In the genomic region with DNA sequence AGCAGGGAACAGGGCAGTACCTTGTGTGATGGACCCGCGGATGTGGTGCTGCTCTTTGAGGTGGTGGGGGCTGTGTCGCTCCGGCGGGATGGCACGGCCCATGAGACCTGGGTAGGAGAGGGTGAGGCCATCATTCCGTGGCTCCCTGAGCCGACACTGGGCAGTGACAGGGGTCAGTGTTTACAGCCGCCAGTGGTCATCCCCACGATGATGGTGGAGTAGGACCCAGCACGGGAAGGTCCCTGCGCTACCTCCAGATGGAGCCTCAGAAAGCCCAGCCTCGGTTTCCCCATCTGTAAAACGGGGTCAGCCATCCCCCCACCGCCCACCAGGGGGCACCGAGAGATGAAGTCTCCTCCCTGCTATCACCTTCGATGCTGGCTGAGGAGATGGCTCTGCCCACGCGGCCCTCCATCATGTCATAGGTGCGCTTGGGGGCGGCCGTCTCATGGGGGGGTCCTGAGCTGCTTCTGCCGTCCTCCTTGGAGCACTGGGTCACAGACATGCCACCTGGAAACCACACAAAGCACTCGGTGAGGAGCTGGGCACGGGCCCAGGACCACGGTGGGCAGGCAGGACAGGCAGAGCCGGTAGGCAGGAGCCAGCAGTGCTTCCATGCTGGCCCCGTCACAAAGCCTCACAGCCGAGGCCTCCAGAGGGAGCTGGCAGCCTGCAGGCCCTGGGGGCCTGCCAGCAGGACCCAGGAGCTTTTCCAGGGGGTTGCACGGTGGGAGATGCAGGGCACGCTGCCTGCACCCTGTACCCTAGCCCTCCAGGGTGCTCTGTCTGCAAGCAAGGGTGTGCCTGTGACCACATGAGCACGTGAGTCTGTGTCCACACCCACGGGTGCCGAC, we compare ENCODE assay signal across 9 cellular contexts. TPM values are rescaled to one million over a fixed set of nuclear protein-coding genes. Genes with fewer than 3 reads are reported as not detected.
DNase-seq lines count a peak whose midpoint lies in the region; ATAC-seq, FAIRE-seq and TF ChIP-seq lines count a peak whose summit lies in the region.
"Had no signal": no experiment of that assay in that cellular context is flagged by ENCODE, and none has a peak within 500 bp of the region (broad histone marks: within the 10 kb centered on the region; RNA-seq: fewer than 3 reads in every experiment).

No MANE protein-coding gene starts in this region.

- no peak overlapping the region for H3K4me3 ChIP-seq in PC-3 (ENCODE audit: low read length)
- H3K4me3 ChIP-seq in bronchial epithelial cell (ENCODE audit: low read depth, low read length): no peak overlapping the region
- no peak overlapping the region for H3K4me3 ChIP-seq in pancreas

- H4K20me1 ChIP-seq in PC-3 (ENCODE audit: low read length): peaks cover 21% of the 10 kb centered on the region

- 85 to 87% methylated on average over 34 of the region's 34 CpGs for WGBS in pancreas, 2 donors

- no peak overlapping the region for H3K9ac ChIP-seq in PC-3 (ENCODE audit: low read length)

- ATAC-seq in PC-3 (peak; percentile 10), pancreas (peak in 3 of 4 donors; percentile 10 to 28 (median 28)), HG03039 (IDR thresholded peaks at IDR 0.05; ENCODE audit: unreplicated experiment) (no peak)

- POLR2A ChIA-PET in PC-3 (lab: Charles Lee; ENCODE audit: unreplicated experiment): interaction anchor here (0.6 kb wide), 1 partner anchor 38 kb away, joined by 5 read pairs; no protein-coding TSS in a partner anchor

- H3K27me3 ChIP-seq in PC-3 (ENCODE audit: low read length): no peaks in the 10 kb centered on the region
- H3K27me3 ChIP-seq in bronchial epithelial cell (ENCODE audit: control insufficient read depth, insufficient read depth, low read length): no peaks in the 10 kb centered on the region
- H3K27me3 ChIP-seq in pancreas: no peaks in the 10 kb centered on the region

- no peaks in the 10 kb centered on the region for H3K4me1 ChIP-seq in PC-3 (ENCODE audit: insufficient read depth, low read length)
- peaks cover 0 to 2% (median 0%) of the 10 kb centered on the region in 3 donors for H3K4me1 ChIP-seq in pancreas

- H3K79me2 ChIP-seq in PC-3 (ENCODE audit: low read length): no peaks in the 10 kb centered on the region

- H2AFZ ChIP-seq in PC-3 (ENCODE audit: low read length): no peak overlapping the region

- intact Hi-C loops in PC-3 (cut with micrococcal nuclease): no loop called here
- intact Hi-C loops in pancreas (cut with DNase I): loop anchor here in 2 of 3 donors (10.0 kb wide), 1 partner anchor 417 kb away; no protein-coding TSS in a partner anchor

- H3K9me2 ChIP-seq in PC-3 (replicated peaks; ENCODE audit: low read length): no peaks in the 10 kb centered on the region

- BruUV-seq in PC-3 (replicated peaks; lab: Mats Ljungman, UMichigan): no TSS peak

- no peak for FAIRE-seq in D721Med (lab: Jason Lieb, UNC)
- FAIRE-seq in bronchial epithelial cell (lab: Jason Lieb, UNC): no peak
- FAIRE-seq in pancreas (lab: Jason Lieb, UNC): no peak

- CTCF ChIA-PET in PC-3 (lab: Charles Lee): no interaction called here

- no peaks in the 10 kb centered on the region for H3F3A ChIP-seq in PC-3 (ENCODE audit: low read length, unreplicated experiment)

- no peak overlapping the region for H3K4me2 ChIP-seq in PC-3 (ENCODE audit: low read length)

- TF ChIP-seq CTCF in D721Med (IDR thresholded peaks at IDR 0.05; ENCODE audit: insufficient read depth, missing control alignments) (peak; percentile 29), PC-3 (conservative IDR thresholded peaks at IDR 0.05; ENCODE audit: low read depth, low read length) (peak; percentile 76), bronchial epithelial cell (IDR thresholded peaks at IDR 0.05; ENCODE audit: insufficient read depth, low read length, severe bottlenecking) (peak; percentile 60), pancreas (IDR thresholded peaks at IDR 0.05) (peak; percentile 24 to 27 (median 26))

- H3K9me3 ChIP-seq in PC-3 (ENCODE audit: low read length) (no peaks in the 10 kb centered on the region), pancreas (no peaks in the 10 kb centered on the region)

- DNase-seq in D721Med (ENCODE audit: insufficient read length, low spot score) (no peak), PC-3 (no peak), bronchial epithelial cell (ENCODE audit: low read depth) (no peak), pancreas (peak in 2 of 6 donors; percentile 34 to 75), NOMO-1 treated with dmso at 0.1 percent for 144 hours (lab: John Stamatoyannopoulos, UW; ENCODE audit: unreplicated experiment) (no peak), AG08395 (ENCODE audit: low spot score) (no peak), NCI-H526 treated with DMSO at 0.1 percent for 48 hours (lab: John Stamatoyannopoulos, UW) (no peak)
- DNase-seq: HCEC 1CT had no signal

- H3K27ac ChIP-seq in PC-3 (ENCODE audit: low read length) (no peak overlapping the region), pancreas (no peak overlapping the region)

- H3K36me3 ChIP-seq in PC-3 (ENCODE audit: low read depth, low read length): peaks cover 95% of the 10 kb centered on the region
- peaks cover 38% of the 10 kb centered on the region for H3K36me3 ChIP-seq in bronchial epithelial cell (ENCODE audit: control insufficient read depth, insufficient read depth, low read length)
- H3K36me3 ChIP-seq in pancreas: peaks cover 18 to 88% (median 57%) of the 10 kb centered on the region in 3 donors

RNA-seq across cellular contexts. Expression of gene RFLNA, which starts 53.1 kb away (rescaled TPM):
- total RNA-seq in PC-3 (2014; rRNA removed): not detected in 2 replicates
- total RNA-seq in bronchial epithelial cell: not detected in 2 replicates
- total RNA-seq in pancreas: 1 to 10 TPM in 1 of 6 donors, under 1 TPM in 5; 0.09 to 1.3 (median 0.54) TPM
- under 1 TPM; 0.30 to 0.40 TPM for polyA plus RNA-seq in pancreas
